ENCODE assay signal across 10 cellular contexts in genomic region chr10:75283150-75284096, GRCh38. TPM values are rescaled to one million over a fixed set of nuclear protein-coding genes. Genes with fewer than 3 reads are reported as not detected.
DNase-seq lines count a peak whose midpoint lies in the region; ATAC-seq and TF ChIP-seq lines count a peak whose summit lies in the region.
"Had no signal": no experiment of that assay in that cellular context is flagged by ENCODE, and none has a peak within 500 bp of the region (broad histone marks: within the 10 kb centered on the region; RNA-seq: fewer than 3 reads in every experiment).

No MANE protein-coding gene starts in this region.

- H3K9me3 ChIP-seq in naive thymus-derived CD4-positive, alpha-beta T cell (ENCODE audit: control insufficient read depth in 2 of 3, low read length in 3 of 3): no peaks in the 10 kb centered on the region
- no peaks in the 10 kb centered on the region for H3K9me3 ChIP-seq in testis

- no peak overlapping the region for H2AK5ac ChIP-seq in mesendoderm (ENCODE audit: low read length)

- TF ChIP-seq CTCF in testis (IDR thresholded peaks at IDR 0.05): no peak

- no peaks in the 10 kb centered on the region for H3K79me1 ChIP-seq in mesendoderm (ENCODE audit: low read length)

- H4K8ac ChIP-seq in mesendoderm (ENCODE audit: low read depth, low read length): no peak overlapping the region

- peak overlapping the region in 1 of 10 donors; percentile 35 for H3K4me3 Mint-ChIP-seq in naive thymus-derived CD4-positive, alpha-beta T cell
- H3K4me3 Mint-ChIP-seq in activated naive CD8-positive, alpha-beta T cell treated with anti-CD3 and anti-CD28 coated beads for 36 hours: no peak overlapping the region
- H3K4me3 Mint-ChIP-seq: activated CD4-positive, alpha-beta memory T cell treated with anti-CD3 and anti-CD28 coated beads, Interleukin-2, amount 10 ng/mL, durations not matched to agents 7 days and 5 days had no signal

- intact Hi-C loops in naive thymus-derived CD4-positive, alpha-beta T cell (cut with micrococcal nuclease): no loop called here
- intact Hi-C loops in testis (cut with DNase I; ENCODE audit: low total_unique reads): no loop called here

- H3K4me1 ChIP-seq in mesendoderm (ENCODE audit: control insufficient read depth, low read depth, low read length) (no peaks in the 10 kb centered on the region), testis (peaks cover 5% of the 10 kb centered on the region)
- no peaks in the 10 kb centered on the region for H3K4me1 ChIP-seq in naive thymus-derived CD4-positive, alpha-beta T cell (ENCODE audit: control insufficient read depth in 2 of 2, insufficient read depth in 2 of 2, low read length in 2 of 2)

- no peak overlapping the region for H3K18ac ChIP-seq in mesendoderm (ENCODE audit: low read length)

- H2BK15ac ChIP-seq in mesendoderm (replicated peaks; ENCODE audit: low read depth): no peak overlapping the region

- no peaks in the 10 kb centered on the region for H3K9me3 Mint-ChIP-seq in naive thymus-derived CD4-positive, alpha-beta T cell
- no peaks in the 10 kb centered on the region for H3K9me3 Mint-ChIP-seq in activated naive CD8-positive, alpha-beta T cell treated with anti-CD3 and anti-CD28 coated beads for 36 hours
- H3K9me3 Mint-ChIP-seq: activated CD4-positive, alpha-beta memory T cell treated with anti-CD3 and anti-CD28 coated beads, Interleukin-2, amount 10 ng/mL, durations not matched to agents 7 days and 5 days had no signal

- no peaks in the 10 kb centered on the region for H3K79me2 ChIP-seq in mesendoderm (ENCODE audit: control insufficient read depth, insufficient read depth, low read length)

- ATAC-seq in esophagus mucosa: peak; percentile 75
- ATAC-seq in naive thymus-derived CD4-positive, alpha-beta T cell: no peak

- no peak overlapping the region for H3K27ac Mint-ChIP-seq in naive thymus-derived CD4-positive, alpha-beta T cell
- no peak overlapping the region for H3K27ac Mint-ChIP-seq in activated naive CD8-positive, alpha-beta T cell treated with anti-CD3 and anti-CD28 coated beads for 36 hours
- H3K27ac Mint-ChIP-seq: activated CD4-positive, alpha-beta memory T cell treated with anti-CD3 and anti-CD28 coated beads, Interleukin-2, amount 10 ng/mL, durations not matched to agents 7 days and 5 days had no signal

- TF ChIP-seq POLR2A in testis (IDR thresholded peaks at IDR 0.05): no peak

- no peak overlapping the region for H2BK120ac ChIP-seq in mesendoderm (ENCODE audit: low read depth, low read length)

- no CpG with 5 or more reads among the region's 21 CpGs for WGBS in mesendoderm (ENCODE audit: extremely low coverage, insufficient coverage, low lambda C conversion rate)
- WGBS in testis, 2 donors: 52 to 53% methylated on average over 20 to 21 of the region's 21 CpGs

- H3K4me3 ChIP-seq in mesendoderm (ENCODE audit: low read length) (peak overlapping the region; percentile 64), testis (no peak overlapping the region)
- no peak overlapping the region for H3K4me3 ChIP-seq in naive thymus-derived CD4-positive, alpha-beta T cell (ENCODE audit: low read length)

- POLR2A ChIA-PET in naive thymus-derived CD4-positive, alpha-beta T cell (lab: Charles Lee): no interaction called here

- H3K36me3 Mint-ChIP-seq in naive thymus-derived CD4-positive, alpha-beta T cell: no peaks in the 10 kb centered on the region
- H3K36me3 Mint-ChIP-seq in activated naive CD8-positive, alpha-beta T cell treated with anti-CD3 and anti-CD28 coated beads for 36 hours: no peaks in the 10 kb centered on the region

- peak overlapping the region; percentile 68 for H3K9ac ChIP-seq in mesendoderm (ENCODE audit: low read length)

- no peak overlapping the region for H2BK5ac ChIP-seq in mesendoderm (ENCODE audit: low read length)

- H3K56ac ChIP-seq in mesendoderm (ENCODE audit: low read length): peak overlapping the region; percentile 69

- peaks cover 22 to 46% (median 40%) of the 10 kb centered on the region in 5 donors for H3K27me3 Mint-ChIP-seq in naive thymus-derived CD4-positive, alpha-beta T cell
- peaks cover 22% of the 10 kb centered on the region for H3K27me3 Mint-ChIP-seq in activated naive CD8-positive, alpha-beta T cell treated with anti-CD3 and anti-CD28 coated beads for 36 hours

- CTCF ChIA-PET in naive thymus-derived CD4-positive, alpha-beta T cell (lab: Charles Lee): no interaction called here

- H3K4ac ChIP-seq in mesendoderm (ENCODE audit: low read depth, low read length): no peak overlapping the region

- no peak overlapping the region for H3K23ac ChIP-seq in mesendoderm (ENCODE audit: low read length)

- no peak overlapping the region for H3K27ac ChIP-seq in mesendoderm (ENCODE audit: low read depth, low read length)
- H3K27ac ChIP-seq in naive thymus-derived CD4-positive, alpha-beta T cell (ENCODE audit: low read depth, low read length): no peak overlapping the region
- H3K27ac ChIP-seq in testis: no peak overlapping the region

- H4K5ac ChIP-seq in mesendoderm (ENCODE audit: low read length): no peak overlapping the region

- peaks cover 0 to 1% (median 0%) of the 10 kb centered on the region in 7 donors for H3K4me1 Mint-ChIP-seq in naive thymus-derived CD4-positive, alpha-beta T cell
- H3K4me1 Mint-ChIP-seq in activated naive CD8-positive, alpha-beta T cell treated with anti-CD3 and anti-CD28 coated beads for 36 hours: no peaks in the 10 kb centered on the region
- H3K4me1 Mint-ChIP-seq: activated CD4-positive, alpha-beta memory T cell treated with anti-CD3 and anti-CD28 coated beads, Interleukin-2, amount 10 ng/mL, durations not matched to agents 7 days and 5 days had no signal

- DNase-seq in AG08396 (ENCODE audit: low spot score) (peak; percentile 74), NCI-H1694 (lab: John Stamatoyannopoulos, UW) (peak; percentile 64), mesendoderm (peak; percentile 85), testis (no peak)
- DNase-seq in naive thymus-derived CD4-positive, alpha-beta T cell: no peak
- DNase-seq in activated CD4-positive, alpha-beta T cell treated with anti-CD3 and anti-CD28 coated beads, Interleukin-2, amount 50 U/mL, for 1 hour: no peak
- no peak for DNase-seq in activated naive CD8-positive, alpha-beta T cell treated with anti-CD3 and anti-CD28 coated beads for 36 hours
- DNase-seq: activated CD4-positive, alpha-beta memory T cell treated with anti-CD3 and anti-CD28 coated beads, Interleukin-2, amount 10 ng/mL, durations not matched to agents 7 days and 5 days; NCI-H526 treated with DMSO at 0.1 percent for 48 hours had no signal

- H3K4me2 ChIP-seq in mesendoderm (ENCODE audit: low read length): peak overlapping the region; percentile 85

- H3K36me3 ChIP-seq in mesendoderm (ENCODE audit: control insufficient read depth, insufficient read depth, low read length) (no peaks in the 10 kb centered on the region), testis (ENCODE audit: low read depth, missing control alignments) (no peaks in the 10 kb centered on the region)
- H3K36me3 ChIP-seq in naive thymus-derived CD4-positive, alpha-beta T cell (ENCODE audit: control insufficient read depth in 2 of 3, insufficient read depth in 3 of 3, low read length in 3 of 3): no peaks in the 10 kb centered on the region

- H3K27me3 ChIP-seq in mesendoderm (ENCODE audit: insufficient read depth, low read length, poor library complexity) (no peaks in the 10 kb centered on the region), testis (no peaks in the 10 kb centered on the region)
- H3K27me3 ChIP-seq in naive thymus-derived CD4-positive, alpha-beta T cell (ENCODE audit: control insufficient read depth in 2 of 2, insufficient read depth in 2 of 2, low read length in 2 of 2): peaks cover 0 to 3% of the 10 kb centered on the region in 2 donors

RNA-seq across cellular contexts. Expression of gene COMTD1, which starts 47.7 kb away (rescaled TPM):
- 106 TPM for total RNA-seq in esophagus mucosa
- 28.1 TPM for polyA plus RNA-seq in mesendoderm (2013, experiment 1 of 2)
- polyA plus RNA-seq in mesendoderm (2013, experiment 2 of 2): 27.5 TPM
- 10 to 100 TPM; 10.1 to 29.2 (median 15.8) TPM for total RNA-seq in naive thymus-derived CD4-positive, alpha-beta T cell
- 10 to 100 TPM in 1 of 2 donors, 1 to 10 TPM in 1; 8.8 to 14.8 TPM for polyA plus RNA-seq in naive thymus-derived CD4-positive, alpha-beta T cell
- total RNA-seq in activated naive CD8-positive, alpha-beta T cell treated with anti-CD3 and anti-CD28 coated beads for 36 hours: 10 to 100 TPM; 54.7 to 58.6 TPM
- 10 to 100 TPM; 18.8 to 22.8 TPM for total RNA-seq in testis
- 8.1 TPM for polyA plus RNA-seq in testis (ENCODE audit: insufficient read depth, low read depth, low replicate concordance)

Comparison
In these comparisons a context has a peak if more than half of its experiments do, and no peak if none do; other contexts are left out.
1. DNase-seq: peak in AG08396 (single experiment), NCI-H1694 (single experiment) and mesendoderm (single experiment); none in naive thymus-derived CD4-positive, alpha-beta T cell (0 of 9), activated CD4-positive, alpha-beta T cell treated with anti-CD3 and anti-CD28 coated beads, Interleukin-2, amount 50 U/mL, for 1 hour (single experiment), activated naive CD8-positive, alpha-beta T cell treated with anti-CD3 and anti-CD28 coated beads for 36 hours (single experiment) and testis (single experiment).